ENCODE assay signal across 24 cellular contexts in genomic region chr14:89007906-89008305, GRCh38.
A peak's percentile ranks its signal among the peaks of the same experiment; 100 is the strongest.
DNase-seq lines count a peak whose midpoint lies in the region; ATAC-seq, FAIRE-seq and TF ChIP-seq lines count a peak whose summit lies in the region.
"Had no signal": no experiment of that assay in that cellular context is flagged by ENCODE, and none has a peak within 500 bp of the region (broad histone marks: within the 10 kb centered on the region; RNA-seq: fewer than 3 reads in every experiment).

No MANE protein-coding gene starts in this region.

- H3K4me1 ChIP-seq in gastrocnemius medialis (no peaks in the 10 kb centered on the region), psoas muscle (no peaks in the 10 kb centered on the region)

- H3K4me1 Mint-ChIP-seq in activated CD8-positive, alpha-beta T cell treated with anti-CD3 and anti-CD28 coated beads for 36 hours (ENCODE audit: low read depth) = no peaks in the 10 kb centered on the region
- H3K4me1 Mint-ChIP-seq in activated CD8-positive, alpha-beta T cell treated with anti-CD3 and anti-CD28 coated beads, Interleukin-2, amount 10 ng/mL, durations not matched to agents 7 days and 5 days (ENCODE audit: low read depth) = no peaks in the 10 kb centered on the region
- H3K4me1 Mint-ChIP-seq in stimulated activated naive CD8-positive, alpha-beta T cell treated with anti-CD3 and anti-CD28 coated beads, Interleukin-15, amount 100 ng/mL, for 72 hours = no peaks in the 10 kb centered on the region
- no peaks in the 10 kb centered on the region for H3K4me1 Mint-ChIP-seq in stimulated activated effector memory CD8-positive, alpha-beta T cell treated with anti-CD3 and anti-CD28 coated beads, Interleukin-12 subunit alpha, Interleukin-12 subunit beta, amount 100 ng/mL, for 72 hours
- H3K4me1 Mint-ChIP-seq: GM23338, IgD-negative memory B cell had no signal

- no peak for DNase-seq in activated CD8-positive, alpha-beta T cell treated with anti-CD3 and anti-CD28 coated beads for 36 hours
- no peak for DNase-seq in activated CD8-positive, alpha-beta T cell treated with anti-CD3 and anti-CD28 coated beads, Interleukin-2, amount 10 ng/mL, durations not matched to agents 7 days and 5 days
- DNase-seq in stimulated activated naive CD8-positive, alpha-beta T cell treated with anti-CD3 and anti-CD28 coated beads, Interleukin-15, amount 100 ng/mL, for 72 hours = no peak
- no peak for DNase-seq in stimulated activated naive CD8-positive, alpha-beta T cell treated with anti-CD3 and anti-CD28 coated beads, Interleukin-15, Interleukin-2, amounts not matched to agents 100 U/mL and 50 U/mL, for 24 hours
- DNase-seq in bronchial epithelial cell (ENCODE audit: low read depth) (peak; percentile 40), gastrocnemius medialis (no peak), psoas muscle (no peak)
- no peak for DNase-seq in stimulated activated effector memory CD8-positive, alpha-beta T cell treated with anti-CD3 and anti-CD28 coated beads, Interleukin-12 subunit alpha, Interleukin-12 subunit beta, amount 100 ng/mL, for 72 hours (ENCODE audit: low spot score in 2 of 2)
- DNase-seq: 8988T; CD8-positive, alpha-beta T cell; COR-L47; DMS 273 treated with DMSO at 0.1 percent for 48 hours; DMS53; GDM1; HCEC 1CT had no signal

- POLR2A ChIA-PET in activated CD8-positive, alpha-beta T cell treated with anti-CD3 and anti-CD28 coated beads for 36 hours (lab: Charles Lee) = no interaction called here
- POLR2A ChIA-PET in activated CD8-positive, alpha-beta T cell treated with anti-CD3 and anti-CD28 coated beads, Interleukin-2, amount 10 ng/mL, durations not matched to agents 7 days and 5 days (lab: Charles Lee) = no interaction called here

- no peak for TF ChIP-seq POLR2A in gastrocnemius medialis (IDR thresholded peaks at IDR 0.05)

- H3K27me3 ChIP-seq in bronchial epithelial cell (ENCODE audit: control insufficient read depth, insufficient read depth, low read length) = no peaks in the 10 kb centered on the region
- no peaks in the 10 kb centered on the region for H3K27me3 ChIP-seq in gastrocnemius medialis
- peaks cover 0 to 4% (median 0%) of the 10 kb centered on the region in 3 donors for H3K27me3 ChIP-seq in psoas muscle (ENCODE audit: insufficient read depth in 3 of 3, low read length in 2 of 3)
- H3K27me3 ChIP-seq: BLaER1 had no signal

- H3K9me3 ChIP-seq in gastrocnemius medialis = no peaks in the 10 kb centered on the region
- H3K9me3 ChIP-seq in psoas muscle = no peaks in the 10 kb centered on the region

- no peak for FAIRE-seq in bronchial epithelial cell (lab: Jason Lieb, UNC)
- FAIRE-seq: GM12892, GM18507, H54, HTR-8/SVneo had no signal

- H3K27me3 Mint-ChIP-seq in activated CD8-positive, alpha-beta T cell treated with anti-CD3 and anti-CD28 coated beads for 36 hours = peaks cover 4% of the 10 kb centered on the region
- H3K27me3 Mint-ChIP-seq in activated CD8-positive, alpha-beta T cell treated with anti-CD3 and anti-CD28 coated beads, Interleukin-2, amount 10 ng/mL, durations not matched to agents 7 days and 5 days (ENCODE audit: low read depth) = peaks cover 21% of the 10 kb centered on the region
- H3K27me3 Mint-ChIP-seq in stimulated activated naive CD8-positive, alpha-beta T cell treated with anti-CD3 and anti-CD28 coated beads, Interleukin-15, amount 100 ng/mL, for 72 hours = no peaks in the 10 kb centered on the region
- H3K27me3 Mint-ChIP-seq: IgD-negative memory B cell had no signal

- H3K4me3 ChIP-seq in bronchial epithelial cell (ENCODE audit: low read depth, low read length) = no peak overlapping the region
- no peak overlapping the region for H3K4me3 ChIP-seq in gastrocnemius medialis
- H3K4me3 ChIP-seq in psoas muscle = no peak overlapping the region
- H3K4me3 ChIP-seq: BLaER1, GM23338 had no signal

- H3K4me3 Mint-ChIP-seq in activated CD8-positive, alpha-beta T cell treated with anti-CD3 and anti-CD28 coated beads for 36 hours = no peak overlapping the region
- no peak overlapping the region for H3K4me3 Mint-ChIP-seq in activated CD8-positive, alpha-beta T cell treated with anti-CD3 and anti-CD28 coated beads, Interleukin-2, amount 10 ng/mL, durations not matched to agents 7 days and 5 days
- H3K4me3 Mint-ChIP-seq in stimulated activated naive CD8-positive, alpha-beta T cell treated with anti-CD3 and anti-CD28 coated beads, Interleukin-15, amount 100 ng/mL, for 72 hours = no peak overlapping the region
- H3K4me3 Mint-ChIP-seq in stimulated activated effector memory CD8-positive, alpha-beta T cell treated with anti-CD3 and anti-CD28 coated beads, Interleukin-12 subunit alpha, Interleukin-12 subunit beta, amount 100 ng/mL, for 72 hours = no peak overlapping the region
- H3K4me3 Mint-ChIP-seq: CD14-positive monocyte; CD8-positive, alpha-beta T cell; GM23338; IgD-negative memory B cell had no signal

- peak; percentile 34 for ATAC-seq in activated CD8-positive, alpha-beta T cell treated with anti-CD3 and anti-CD28 coated beads for 36 hours
- no peak for ATAC-seq in activated CD8-positive, alpha-beta T cell treated with anti-CD3 and anti-CD28 coated beads, Interleukin-2, amount 10 ng/mL, durations not matched to agents 7 days and 5 days
- ATAC-seq in stimulated activated naive CD8-positive, alpha-beta T cell treated with anti-CD3 and anti-CD28 coated beads, Interleukin-15, amount 100 ng/mL, for 72 hours = peak; percentile 66
- no peak for ATAC-seq in stimulated activated naive CD8-positive, alpha-beta T cell treated with anti-CD3 and anti-CD28 coated beads, Interleukin-15, Interleukin-2, amounts not matched to agents 100 U/mL and 50 U/mL, for 24 hours
- ATAC-seq in stimulated activated effector memory CD8-positive, alpha-beta T cell treated with anti-CD3 and anti-CD28 coated beads, Interleukin-12 subunit alpha, Interleukin-12 subunit beta, amount 100 ng/mL, for 72 hours = peak; percentile 59
- ATAC-seq in gastrocnemius medialis (no peak), psoas muscle (no peak)
- ATAC-seq: CD8-positive, alpha-beta T cell; GM23338 had no signal

- H3K27ac Mint-ChIP-seq in activated CD8-positive, alpha-beta T cell treated with anti-CD3 and anti-CD28 coated beads for 36 hours = no peak overlapping the region
- H3K27ac Mint-ChIP-seq in activated CD8-positive, alpha-beta T cell treated with anti-CD3 and anti-CD28 coated beads, Interleukin-2, amount 10 ng/mL, durations not matched to agents 7 days and 5 days = no peak overlapping the region
- peak overlapping the region in 1 of 2 donors; percentile 50 for H3K27ac Mint-ChIP-seq in stimulated activated naive CD8-positive, alpha-beta T cell treated with anti-CD3 and anti-CD28 coated beads, Interleukin-15, amount 100 ng/mL, for 72 hours
- no peak overlapping the region for H3K27ac Mint-ChIP-seq in stimulated activated effector memory CD8-positive, alpha-beta T cell treated with anti-CD3 and anti-CD28 coated beads, Interleukin-12 subunit alpha, Interleukin-12 subunit beta, amount 100 ng/mL, for 72 hours
- H3K27ac Mint-ChIP-seq: CD14-positive monocyte; CD8-positive, alpha-beta T cell; GM23338; IgD-negative memory B cell had no signal

- in situ Hi-C loops in gastrocnemius medialis (cut with MboI; ENCODE audit: low sequenced_read_pairs in 4 of 4) = loop anchor here in 1 of 4 donors (25.0 kb wide), 1 partner anchor 1204 kb away; no protein-coding TSS in a partner anchor

- TF ChIP-seq CTCF in activated CD8-positive, alpha-beta T cell treated with anti-CD3 and anti-CD28 coated beads for 36 hours (IDR thresholded peaks at IDR 0.05) = no peak
- TF ChIP-seq CTCF in bronchial epithelial cell (IDR thresholded peaks at IDR 0.05; ENCODE audit: insufficient read depth, low read length, severe bottlenecking) (no peak), gastrocnemius medialis (IDR thresholded peaks at IDR 0.05 in 4 of 5, conservative IDR thresholded peaks at IDR 0.05 in 1 of 5) (no peak), psoas muscle (IDR thresholded peaks at IDR 0.05) (no peak)

- H3K36me3 Mint-ChIP-seq in activated CD8-positive, alpha-beta T cell treated with anti-CD3 and anti-CD28 coated beads for 36 hours (ENCODE audit: low read depth) = no peaks in the 10 kb centered on the region
- no peaks in the 10 kb centered on the region for H3K36me3 Mint-ChIP-seq in activated CD8-positive, alpha-beta T cell treated with anti-CD3 and anti-CD28 coated beads, Interleukin-2, amount 10 ng/mL, durations not matched to agents 7 days and 5 days (ENCODE audit: low read depth)
- no peaks in the 10 kb centered on the region for H3K36me3 Mint-ChIP-seq in stimulated activated effector memory CD8-positive, alpha-beta T cell treated with anti-CD3 and anti-CD28 coated beads, Interleukin-12 subunit alpha, Interleukin-12 subunit beta, amount 100 ng/mL, for 72 hours
- H3K36me3 Mint-ChIP-seq: CD14-positive monocyte; CD8-positive, alpha-beta T cell; IgD-negative memory B cell had no signal

- intact Hi-C loops in activated CD8-positive, alpha-beta T cell treated with anti-CD3 and anti-CD28 coated beads for 36 hours (cut with micrococcal nuclease) = loop anchor here (10.0 kb wide), 1 partner anchor 333 kb away; no protein-coding TSS in a partner anchor
- intact Hi-C loops in gastrocnemius medialis (cut with DNase I; ENCODE audit: low total_unique reads) = no loop called here
- intact Hi-C loops in psoas muscle (cut with DNase I) = no loop called here

- no peak overlapping the region for H3K27ac ChIP-seq in gastrocnemius medialis
- H3K27ac ChIP-seq in psoas muscle = no peak overlapping the region
- H3K27ac ChIP-seq: BLaER1, HL-60 had no signal

- CTCF ChIA-PET in activated CD8-positive, alpha-beta T cell treated with anti-CD3 and anti-CD28 coated beads for 36 hours (lab: Charles Lee) = no interaction called here
- CTCF ChIA-PET in activated CD8-positive, alpha-beta T cell treated with anti-CD3 and anti-CD28 coated beads, Interleukin-2, amount 10 ng/mL, durations not matched to agents 7 days and 5 days (lab: Charles Lee) = no interaction called here

- peaks cover 2% of the 10 kb centered on the region for H3K9me3 Mint-ChIP-seq in activated CD8-positive, alpha-beta T cell treated with anti-CD3 and anti-CD28 coated beads for 36 hours
- H3K9me3 Mint-ChIP-seq in activated CD8-positive, alpha-beta T cell treated with anti-CD3 and anti-CD28 coated beads, Interleukin-2, amount 10 ng/mL, durations not matched to agents 7 days and 5 days (ENCODE audit: insufficient read depth) = no peaks in the 10 kb centered on the region
- H3K9me3 Mint-ChIP-seq in stimulated activated naive CD8-positive, alpha-beta T cell treated with anti-CD3 and anti-CD28 coated beads, Interleukin-15, amount 100 ng/mL, for 72 hours = peaks cover 0 to 15% of the 10 kb centered on the region in 2 donors
- H3K9me3 Mint-ChIP-seq in stimulated activated effector memory CD8-positive, alpha-beta T cell treated with anti-CD3 and anti-CD28 coated beads, Interleukin-12 subunit alpha, Interleukin-12 subunit beta, amount 100 ng/mL, for 72 hours = no peaks in the 10 kb centered on the region
- H3K9me3 Mint-ChIP-seq: CD8-positive, alpha-beta T cell; GM23338 had no signal

- H3K36me3 ChIP-seq in bronchial epithelial cell (ENCODE audit: control insufficient read depth, insufficient read depth, low read length) = no peaks in the 10 kb centered on the region
- no peaks in the 10 kb centered on the region for H3K36me3 ChIP-seq in gastrocnemius medialis
- H3K36me3 ChIP-seq in psoas muscle (ENCODE audit: insufficient read depth in 1 of 2, low read depth in 1 of 2) = no peaks in the 10 kb centered on the region
- H3K36me3 ChIP-seq: BLaER1 had no signal

Comparison
In these comparisons a context has a peak if more than half of its experiments do, and no peak if none do; other contexts are left out.
1. ATAC-seq: peak in activated CD8-positive, alpha-beta T cell treated with anti-CD3 and anti-CD28 coated beads for 36 hours (single experiment), stimulated activated naive CD8-positive, alpha-beta T cell treated with anti-CD3 and anti-CD28 coated beads, Interleukin-15, amount 100 ng/mL, for 72 hours (single experiment) and stimulated activated effector memory CD8-positive, alpha-beta T cell treated with anti-CD3 and anti-CD28 coated beads, Interleukin-12 subunit alpha, Interleukin-12 subunit beta, amount 100 ng/mL, for 72 hours (single experiment); none in activated CD8-positive, alpha-beta T cell treated with anti-CD3 and anti-CD28 coated beads, Interleukin-2, amount 10 ng/mL, durations not matched to agents 7 days and 5 days (single experiment), stimulated activated naive CD8-positive, alpha-beta T cell treated with anti-CD3 and anti-CD28 coated beads, Interleukin-15, Interleukin-2, amounts not matched to agents 100 U/mL and 50 U/mL, for 24 hours (single experiment), gastrocnemius medialis (0 of 2) and psoas muscle (0 of 4).